In genomic region chr16:59886021-59886420, GRCh38 we compare ENCODE assay signal across 10 cellular contexts.
DNase-seq lines count a peak whose midpoint lies in the region; TF ChIP-seq lines count a peak whose summit lies in the region.
"Had no signal": no experiment of that assay in that cellular context is flagged by ENCODE, and none has a peak within 500 bp of the region (broad histone marks: within the 10 kb centered on the region; RNA-seq: fewer than 3 reads in every experiment).

No MANE protein-coding gene starts in this region.

- DNase-seq in EL = peak; percentile 90
- DNase-seq in SJCRH30 = peak; percentile 8 to 13
- peak; percentile 9 for DNase-seq in fibroblast of the aortic adventitia (ENCODE audit: low read depth)
- DNase-seq in retinal pigment epithelial cell (ENCODE audit: low read depth) = peak; percentile 50
- DNase-seq in GF-D8 (lab: John Stamatoyannopoulos, UW) = no peak
- DNase-seq in HuH-7 (ENCODE audit: low spot score) = no peak
- DNase-seq in stimulated activated CD4-positive, alpha-beta T cell treated with anti-CD3 and anti-CD28 coated beads, Interleukin-2, amount 100 ng/mL, for 24 hours = no peak
- no peak for DNase-seq in activated CD4-positive, alpha-beta T cell treated with anti-CD3 and anti-CD28 coated beads, Interleukin-2, amount 10 ng/mL, durations not matched to agents 7 days and 5 days
- DNase-seq: NCI-H748 treated with DMSO at 0.1 percent for 48 hours had no signal

- H3K9me3 Mint-ChIP-seq in activated CD4-positive, alpha-beta T cell treated with anti-CD3 and anti-CD28 coated beads, Interleukin-2, amount 10 ng/mL, durations not matched to agents 7 days and 5 days = peaks cover 18% of the 10 kb centered on the region

- no peak for TF ChIP-seq CTCF in fibroblast of the aortic adventitia (IDR thresholded peaks at IDR 0.05; ENCODE audit: insufficient read depth, low read length)
- no peak for TF ChIP-seq CTCF in retinal pigment epithelial cell (conservative IDR thresholded peaks at IDR 0.05; ENCODE audit: low read depth, low read length)

- no peak overlapping the region for H3K4me3 Mint-ChIP-seq in activated CD4-positive, alpha-beta T cell treated with anti-CD3 and anti-CD28 coated beads, Interleukin-2, amount 10 ng/mL, durations not matched to agents 7 days and 5 days
- H3K4me3 Mint-ChIP-seq: neural progenitor cell had no signal

- no peaks in the 10 kb centered on the region for H3K36me3 ChIP-seq in SJCRH30
- H3K36me3 ChIP-seq: neural progenitor cell had no signal

- CTCF ChIA-PET in activated CD4-positive, alpha-beta T cell treated with anti-CD3 and anti-CD28 coated beads, Interleukin-2, amount 10 ng/mL, durations not matched to agents 7 days and 5 days (lab: Charles Lee) = no interaction called here

- no peaks in the 10 kb centered on the region for H3K9me3 ChIP-seq in SJCRH30 (replicated peaks)

- no peak overlapping the region for H3K27ac ChIP-seq in SJCRH30
- H3K27ac ChIP-seq: neural progenitor cell had no signal

- H3K4me3 ChIP-seq in SJCRH30 (no peak overlapping the region), fibroblast of the aortic adventitia (ENCODE audit: low read depth, low read length) (no peak overlapping the region), retinal pigment epithelial cell (ENCODE audit: low read length) (no peak overlapping the region)
- H3K4me3 ChIP-seq: neural progenitor cell had no signal

- no peaks in the 10 kb centered on the region for H3K27me3 Mint-ChIP-seq in activated CD4-positive, alpha-beta T cell treated with anti-CD3 and anti-CD28 coated beads, Interleukin-2, amount 10 ng/mL, durations not matched to agents 7 days and 5 days

- POLR2A ChIA-PET in activated CD4-positive, alpha-beta T cell treated with anti-CD3 and anti-CD28 coated beads, Interleukin-2, amount 10 ng/mL, durations not matched to agents 7 days and 5 days (lab: Charles Lee) = no interaction called here

- no peak overlapping the region for H3K27ac Mint-ChIP-seq in activated CD4-positive, alpha-beta T cell treated with anti-CD3 and anti-CD28 coated beads, Interleukin-2, amount 10 ng/mL, durations not matched to agents 7 days and 5 days
- H3K27ac Mint-ChIP-seq: neural progenitor cell had no signal

- H3K36me3 Mint-ChIP-seq in activated CD4-positive, alpha-beta T cell treated with anti-CD3 and anti-CD28 coated beads, Interleukin-2, amount 10 ng/mL, durations not matched to agents 7 days and 5 days (ENCODE audit: low read depth) = no peaks in the 10 kb centered on the region
- H3K36me3 Mint-ChIP-seq: neural progenitor cell had no signal

- H3K27me3 ChIP-seq in SJCRH30 = no peaks in the 10 kb centered on the region
- H3K27me3 ChIP-seq: neural progenitor cell had no signal

- H3K4me1 ChIP-seq in SJCRH30 = no peaks in the 10 kb centered on the region
- H3K4me1 ChIP-seq: neural progenitor cell had no signal

- no peaks in the 10 kb centered on the region for H3K4me1 Mint-ChIP-seq in activated CD4-positive, alpha-beta T cell treated with anti-CD3 and anti-CD28 coated beads, Interleukin-2, amount 10 ng/mL, durations not matched to agents 7 days and 5 days
- H3K4me1 Mint-ChIP-seq: neural progenitor cell had no signal

Comparison
In these comparisons a context has a peak if more than half of its experiments do, and no peak if none do; other contexts are left out.
1. DNase-seq: peak in EL (single experiment), SJCRH30 (2 of 2), fibroblast of the aortic adventitia (single experiment) and retinal pigment epithelial cell (single experiment); none in GF-D8 (single experiment), HuH-7 (single experiment), stimulated activated CD4-positive, alpha-beta T cell treated with anti-CD3 and anti-CD28 coated beads, Interleukin-2, amount 100 ng/mL, for 24 hours (0 of 2) and activated CD4-positive, alpha-beta T cell treated with anti-CD3 and anti-CD28 coated beads, Interleukin-2, amount 10 ng/mL, durations not matched to agents 7 days and 5 days (single experiment).